14 cellular contexts compared by ENCODE assay signal in genomic region chr12:131211279-131211938, GRCh38.
"Had no signal": no experiment of that assay in that cellular context is flagged by ENCODE, and none has a peak within 500 bp of the region (broad histone marks: within the 10 kb centered on the region; RNA-seq: fewer than 3 reads in every experiment).

No MANE protein-coding gene starts in this region.

- H3K36me3 Mint-ChIP-seq: activated naive CD8-positive, alpha-beta T cell treated with anti-CD3 and anti-CD28 coated beads, Interleukin-2, amount 10 ng/mL, durations not matched to agents 7 days and 5 days; natural killer cell treated with Interleukin-12 subunit alpha and Interleukin-12 subunit beta and Interleukin-15 and Interleukin-18, amount 100 ng/mL, for 72 hours had no signal

- H3K9me3 ChIP-seq: esophagus squamous epithelium, SJSA1, tibial artery had no signal

- FAIRE-seq: bronchial epithelial cell had no signal

- ATAC-seq: left lobe of liver had no signal

- H3K36me3 ChIP-seq: esophagus squamous epithelium, SJSA1, tibial artery had no signal

- H3K27me3 ChIP-seq: SJSA1 had no signal

- DNase-seq: activated CD4-positive, CD25-positive, alpha-beta regulatory T cell treated with anti-CD3 and anti-CD28 coated beads, Interleukin-2, amount 50 U/mL, for 72 hours; activated naive CD8-positive, alpha-beta T cell treated with anti-CD3 and anti-CD28 coated beads, Interleukin-2, amount 10 ng/mL, durations not matched to agents 7 days and 5 days; esophagus squamous epithelium; foreskin fibroblast; glutamatergic neuron; stimulated activated CD4-positive, alpha-beta T cell treated with anti-CD3 and anti-CD28 coated beads, Interleukin-4, amount 100 ng/mL, for 24 hours; SW 1271; T-helper 9 cell had no signal

- H3K9me3 Mint-ChIP-seq: natural killer cell treated with Interleukin-12 subunit alpha and Interleukin-12 subunit beta and Interleukin-15 and Interleukin-18, amount 100 ng/mL, for 72 hours had no signal

- H3K4me1 ChIP-seq: esophagus squamous epithelium, SJSA1, tibial artery had no signal

- H3K27ac ChIP-seq: esophagus squamous epithelium, SJSA1, tibial artery had no signal

- H3K4me3 Mint-ChIP-seq: activated naive CD8-positive, alpha-beta T cell treated with anti-CD3 and anti-CD28 coated beads, Interleukin-2, amount 10 ng/mL, durations not matched to agents 7 days and 5 days; natural killer cell treated with Interleukin-12 subunit alpha and Interleukin-12 subunit beta and Interleukin-15 and Interleukin-18, amount 100 ng/mL, for 72 hours had no signal

- H3K4me3 ChIP-seq: dorsolateral prefrontal cortex, esophagus squamous epithelium, SJSA1, tibial artery had no signal
